In genomic region chr3:51988286-51989146, GRCh38 we compare ENCODE assay signal across 16 cellular contexts. TPM values are rescaled to one million over a fixed set of nuclear protein-coding genes. Genes with fewer than 3 reads are reported as not detected.
DNase-seq lines count a peak whose midpoint lies in the region; ATAC-seq and TF ChIP-seq lines count a peak whose summit lies in the region.
"Had no signal": no experiment of that assay in that cellular context is flagged by ENCODE, and none has a peak within 500 bp of the region (broad histone marks: within the 10 kb centered on the region; RNA-seq: fewer than 3 reads in every experiment).

No MANE protein-coding gene starts in this region.

- H3K4ac ChIP-seq in neuronal stem cell (ENCODE audit: low read length), result no peak overlapping the region

- H3K27ac Mint-ChIP-seq in activated CD4-positive, alpha-beta memory T cell treated with anti-CD3 and anti-CD28 coated beads, Interleukin-2, amount 10 ng/mL, durations not matched to agents 7 days and 5 days, result peak overlapping the region; percentile 24
- no peak overlapping the region for H3K27ac Mint-ChIP-seq in activated CD4-positive, alpha-beta memory T cell treated with anti-CD3 and anti-CD28 coated beads for 36 hours

- H3K4me3 ChIP-seq in adipocyte (ENCODE audit: low read length) (no peak overlapping the region), neuronal stem cell (ENCODE audit: low read length in 2 of 2) (no peak overlapping the region)
- H3K4me3 ChIP-seq: spleen had no signal

- no peak for DNase-seq in activated CD4-positive, alpha-beta memory T cell treated with anti-CD3 and anti-CD28 coated beads, Interleukin-2, amount 10 ng/mL, durations not matched to agents 7 days and 5 days
- no peak for DNase-seq in activated CD4-positive, alpha-beta memory T cell treated with anti-CD3 and anti-CD28 coated beads for 36 hours
- no peak for DNase-seq in adipocyte (ENCODE audit: low read depth)
- no peak for DNase-seq in neuronal stem cell (ENCODE audit: low spot score)
- DNase-seq in H4 (ENCODE audit: low spot score), result no peak
- DNase-seq in activated gamma-delta T cell (lab: John Stamatoyannopoulos, UW), result no peak
- DNase-seq: activated T-cell treated with anti-CD3 and anti-CD28 coated beads, Interleukin-2, amount 50 U/mL, for 48 hours; cortex of kidney; left ventricle myocardium superior; NCI-H1694 treated with DMSO at 0.1 percent for 48 hours; SIG-M5; spleen; stimulated activated naive CD4-positive, alpha-beta T cell; T1000 had no signal

- no peak overlapping the region for H3K18ac ChIP-seq in neuronal stem cell (ENCODE audit: low read length)

- no peak overlapping the region for H4K91ac ChIP-seq in neuronal stem cell (ENCODE audit: low read depth, low read length, poor library complexity)

- H2BK5ac ChIP-seq in neuronal stem cell (ENCODE audit: low read length), result no peak overlapping the region

- no peak overlapping the region for H2BK15ac ChIP-seq in neuronal stem cell (ENCODE audit: low read length)

- H3K4me1 ChIP-seq in adipocyte (ENCODE audit: control insufficient read depth, insufficient read depth, low read length) (peaks cover 53% of the 10 kb centered on the region), neuronal stem cell (ENCODE audit: control insufficient read depth in 2 of 2, insufficient read depth in 1 of 2, low read depth in 1 of 2, low read length in 2 of 2) (peaks cover 10% of the 10 kb centered on the region in 2 donors)

- H3K27ac ChIP-seq in neuronal stem cell (replicated peaks; ENCODE audit: low read length), result peak overlapping the region; percentile 23
- H3K27ac ChIP-seq: spleen had no signal

- no peak overlapping the region for H3K4me3 Mint-ChIP-seq in activated CD4-positive, alpha-beta memory T cell treated with anti-CD3 and anti-CD28 coated beads, Interleukin-2, amount 10 ng/mL, durations not matched to agents 7 days and 5 days
- H3K4me3 Mint-ChIP-seq in activated CD4-positive, alpha-beta memory T cell treated with anti-CD3 and anti-CD28 coated beads for 36 hours, result no peak overlapping the region

- H3K79me1 ChIP-seq in neuronal stem cell (ENCODE audit: low read depth, low read length), result peaks cover 15% of the 10 kb centered on the region

- in situ Hi-C loops in GM18951 (cut with MboI; ENCODE audit: low sequenced_read_pairs, unreplicated experiment), result no loop called here

- H3K36me3 ChIP-seq in adipocyte (ENCODE audit: control insufficient read depth, insufficient read depth, low read length, severe bottlenecking) (peaks cover 21% of the 10 kb centered on the region), neuronal stem cell (replicated peaks in 1 of 2; ENCODE audit: control insufficient read depth in 2 of 2, insufficient read depth in 2 of 2, low read length in 2 of 2) (peaks cover 19 to 22% of the 10 kb centered on the region in 2 donors)

- TF ChIP-seq POLR2A in GM18951 (IDR thresholded peaks at IDR 0.05; ENCODE audit: extremely low read depth, insufficient read depth, insufficient read length), result peak; percentile 31

- peak overlapping the region; percentile 36 for H2BK120ac ChIP-seq in neuronal stem cell (ENCODE audit: low read depth, low read length)

- no peaks in the 10 kb centered on the region for H3K27me3 ChIP-seq in adipocyte (replicated peaks; ENCODE audit: control insufficient read depth, insufficient read depth, low read length)
- no peaks in the 10 kb centered on the region for H3K27me3 ChIP-seq in neuronal stem cell (ENCODE audit: control insufficient read depth in 3 of 3, insufficient read depth in 3 of 3, low read depth in 1 of 3, low read length in 3 of 3)
- H3K27me3 ChIP-seq: spleen had no signal

- no peaks in the 10 kb centered on the region for H3K27me3 Mint-ChIP-seq in activated CD4-positive, alpha-beta memory T cell treated with anti-CD3 and anti-CD28 coated beads, Interleukin-2, amount 10 ng/mL, durations not matched to agents 7 days and 5 days
- H3K27me3 Mint-ChIP-seq in activated CD4-positive, alpha-beta memory T cell treated with anti-CD3 and anti-CD28 coated beads for 36 hours, result no peaks in the 10 kb centered on the region

- peak overlapping the region; percentile 31 for H2BK12ac ChIP-seq in neuronal stem cell (ENCODE audit: low read length)

- peaks cover 19% of the 10 kb centered on the region for H3K36me3 Mint-ChIP-seq in activated CD4-positive, alpha-beta memory T cell treated with anti-CD3 and anti-CD28 coated beads, Interleukin-2, amount 10 ng/mL, durations not matched to agents 7 days and 5 days (ENCODE audit: low read depth)
- peaks cover 23% of the 10 kb centered on the region for H3K36me3 Mint-ChIP-seq in activated CD4-positive, alpha-beta memory T cell treated with anti-CD3 and anti-CD28 coated beads for 36 hours

- H3K9me3 Mint-ChIP-seq in activated CD4-positive, alpha-beta memory T cell treated with anti-CD3 and anti-CD28 coated beads, Interleukin-2, amount 10 ng/mL, durations not matched to agents 7 days and 5 days, result no peaks in the 10 kb centered on the region
- H3K9me3 Mint-ChIP-seq in activated CD4-positive, alpha-beta memory T cell treated with anti-CD3 and anti-CD28 coated beads for 36 hours, result no peaks in the 10 kb centered on the region

- H3K9ac ChIP-seq in adipocyte (ENCODE audit: low read length) (peak overlapping the region; percentile 81), neuronal stem cell (ENCODE audit: low read depth, low read length, poor library complexity) (peak overlapping the region; percentile 56)

- H2AFZ ChIP-seq in neuronal stem cell (ENCODE audit: low read length), result no peak overlapping the region

- intact Hi-C loops in activated CD4-positive, alpha-beta memory T cell treated with anti-CD3 and anti-CD28 coated beads for 36 hours (cut with micrococcal nuclease), result no loop called here

- ATAC-seq in GM18868 (IDR thresholded peaks at IDR 0.05; ENCODE audit: unreplicated experiment), result no peak

- WGBS in neuronal stem cell (ENCODE audit: extremely low coverage in 2 of 2, insufficient read length in 2 of 2, insufficient replicate concordance in 1 of 2), 2 donors, result no CpG with 5 or more reads among the region's 15 CpGs

- peaks cover 29% of the 10 kb centered on the region for H3K4me1 Mint-ChIP-seq in activated CD4-positive, alpha-beta memory T cell treated with anti-CD3 and anti-CD28 coated beads, Interleukin-2, amount 10 ng/mL, durations not matched to agents 7 days and 5 days
- peaks cover 32% of the 10 kb centered on the region for H3K4me1 Mint-ChIP-seq in activated CD4-positive, alpha-beta memory T cell treated with anti-CD3 and anti-CD28 coated beads for 36 hours (ENCODE audit: low read depth)

- no peak overlapping the region for H3K4me2 ChIP-seq in neuronal stem cell (ENCODE audit: insufficient read depth, low read length, poor library complexity, severe bottlenecking)

- no peak overlapping the region for H4K8ac ChIP-seq in neuronal stem cell (ENCODE audit: low read depth, low read length)

- H2AK5ac ChIP-seq in neuronal stem cell (ENCODE audit: low read depth, low read length), result peak overlapping the region; percentile 44

- H3K14ac ChIP-seq in neuronal stem cell (ENCODE audit: low read length), result no peak overlapping the region

- H3K9me3 ChIP-seq in adipocyte (ENCODE audit: control insufficient read depth, low read length) (no peaks in the 10 kb centered on the region), neuronal stem cell (replicated peaks in 1 of 2; ENCODE audit: control insufficient read depth in 2 of 2, insufficient read depth in 1 of 2, low read depth in 1 of 2, low read length in 2 of 2) (no peaks in the 10 kb centered on the region)
- H3K9me3 ChIP-seq: spleen had no signal

- POLR2A ChIA-PET in activated CD4-positive, alpha-beta memory T cell treated with anti-CD3 and anti-CD28 coated beads, Interleukin-2, amount 10 ng/mL, durations not matched to agents 7 days and 5 days (lab: Charles Lee), result no interaction called here
- POLR2A ChIA-PET in activated CD4-positive, alpha-beta memory T cell treated with anti-CD3 and anti-CD28 coated beads for 36 hours (lab: Charles Lee), result interaction anchor here (0.6 kb wide), 1 partner anchor 312 kb away, joined by 3 read pairs; no protein-coding TSS in a partner anchor

- CTCF ChIA-PET in activated CD4-positive, alpha-beta memory T cell treated with anti-CD3 and anti-CD28 coated beads, Interleukin-2, amount 10 ng/mL, durations not matched to agents 7 days and 5 days (lab: Charles Lee), result no interaction called here
- CTCF ChIA-PET in activated CD4-positive, alpha-beta memory T cell treated with anti-CD3 and anti-CD28 coated beads for 36 hours (lab: Charles Lee), result no interaction called here

- H3K23ac ChIP-seq in neuronal stem cell (ENCODE audit: low read depth, low read length, poor library complexity), result peak overlapping the region; percentile 14

RNA-seq across cellular contexts. Expression of gene ACY1, which starts 5.2 kb away (rescaled TPM):
- 10 to 100 TPM; 18.4 to 22.0 TPM for total RNA-seq in activated CD4-positive, alpha-beta memory T cell treated with anti-CD3 and anti-CD28 coated beads, Interleukin-2, amount 10 ng/mL, durations not matched to agents 7 days and 5 days
- 10 to 100 TPM; 53.1 to 59.2 TPM for total RNA-seq in activated CD4-positive, alpha-beta memory T cell treated with anti-CD3 and anti-CD28 coated beads for 36 hours
- 7.8 TPM for polyA plus RNA-seq in neuronal stem cell (2013, experiment 1 of 2)
- polyA plus RNA-seq in neuronal stem cell (2013, experiment 2 of 2), result 7.4 TPM
- total RNA-seq in H4 (2014; rRNA removed; shearing (Covaris generic)), result 35.6 and 41.7 TPM in 2 replicates

RNA-seq across cellular contexts. Expression of gene RPL29, which starts 7.2 kb away (rescaled TPM):
- total RNA-seq in activated CD4-positive, alpha-beta memory T cell treated with anti-CD3 and anti-CD28 coated beads, Interleukin-2, amount 10 ng/mL, durations not matched to agents 7 days and 5 days, result 1,000 to 10,000 TPM; 1,042 to 1,047 TPM
- 1,000 to 10,000 TPM; 1,502 to 1,507 TPM for total RNA-seq in activated CD4-positive, alpha-beta memory T cell treated with anti-CD3 and anti-CD28 coated beads for 36 hours
- polyA plus RNA-seq in neuronal stem cell (2013, experiment 1 of 2), result 2,500 TPM
- 2,467 TPM for polyA plus RNA-seq in neuronal stem cell (2013, experiment 2 of 2)
- 1,303 and 1,313 TPM in 2 replicates for total RNA-seq in H4 (2014; rRNA removed; shearing (Covaris generic))

RNA-seq across cellular contexts. Expression of gene ABHD14A, which starts 13.7 kb away (rescaled TPM):
- total RNA-seq in activated CD4-positive, alpha-beta memory T cell treated with anti-CD3 and anti-CD28 coated beads, Interleukin-2, amount 10 ng/mL, durations not matched to agents 7 days and 5 days, result 10 to 100 TPM; 10.8 to 13.3 TPM
- total RNA-seq in activated CD4-positive, alpha-beta memory T cell treated with anti-CD3 and anti-CD28 coated beads for 36 hours, result 1 to 10 TPM; 7.9 to 8.6 TPM
- polyA plus RNA-seq in neuronal stem cell (2013, experiment 1 of 2), result 18.1 TPM
- 16.4 TPM for polyA plus RNA-seq in neuronal stem cell (2013, experiment 2 of 2)
- total RNA-seq in H4 (2014; rRNA removed; shearing (Covaris generic)), result 8.0 and 13.9 TPM in 2 replicates

RNA-seq across cellular contexts. Expression of gene ABHD14B, which starts 14.7 kb away (rescaled TPM):
- total RNA-seq in activated CD4-positive, alpha-beta memory T cell treated with anti-CD3 and anti-CD28 coated beads, Interleukin-2, amount 10 ng/mL, durations not matched to agents 7 days and 5 days, result 10 to 100 TPM; 57.4 to 58.1 TPM
- total RNA-seq in activated CD4-positive, alpha-beta memory T cell treated with anti-CD3 and anti-CD28 coated beads for 36 hours, result 10 to 100 TPM; 71.0 to 71.4 TPM
- polyA plus RNA-seq in neuronal stem cell (2013, experiment 1 of 2), result 4.3 TPM
- polyA plus RNA-seq in neuronal stem cell (2013, experiment 2 of 2), result 4.5 TPM
- total RNA-seq in H4 (2014; rRNA removed; shearing (Covaris generic)), result 3.2 and 12.5 TPM in 2 replicates

RNA-seq across cellular contexts. Expression of gene PCBP4, which starts 21.3 kb away (rescaled TPM):
- 10 to 100 TPM; 31.0 to 34.2 TPM for total RNA-seq in activated CD4-positive, alpha-beta memory T cell treated with anti-CD3 and anti-CD28 coated beads, Interleukin-2, amount 10 ng/mL, durations not matched to agents 7 days and 5 days
- 10 to 100 TPM; 17.3 to 19.3 TPM for total RNA-seq in activated CD4-positive, alpha-beta memory T cell treated with anti-CD3 and anti-CD28 coated beads for 36 hours
- polyA plus RNA-seq in neuronal stem cell (2013, experiment 1 of 2), result 68.8 TPM
- 66.4 TPM for polyA plus RNA-seq in neuronal stem cell (2013, experiment 2 of 2)
- 27.0 and 31.0 TPM in 2 replicates for total RNA-seq in H4 (2014; rRNA removed; shearing (Covaris generic))
